Comparison of ENCODE assay signal across 18 cellular contexts in genomic region chr1:183186820-183187219, GRCh38. TPM values are rescaled to one million over a fixed set of nuclear protein-coding genes. Genes with fewer than 3 reads are reported as not detected.
DNase-seq lines count a peak whose midpoint lies in the region; ATAC-seq and TF ChIP-seq lines count a peak whose summit lies in the region.
"Had no signal": no experiment of that assay in that cellular context is flagged by ENCODE, and none has a peak within 500 bp of the region (broad histone marks: within the 10 kb centered on the region; RNA-seq: fewer than 3 reads in every experiment).

No MANE protein-coding gene starts in this region.

- H3K27me3 ChIP-seq in esophagus squamous epithelium = no peaks in the 10 kb centered on the region
- H3K27me3 ChIP-seq in mucosa of stomach (ENCODE audit: control insufficient read depth, insufficient read depth, low read length) = no peaks in the 10 kb centered on the region
- H3K27me3 ChIP-seq in vagina = no peaks in the 10 kb centered on the region

- no peak overlapping the region for H3K27ac Mint-ChIP-seq in activated naive CD8-positive, alpha-beta T cell
- no peak overlapping the region for H3K27ac Mint-ChIP-seq in activated naive CD8-positive, alpha-beta T cell treated with anti-CD3 and anti-CD28 coated beads, Interleukin-2, amount 50 U/mL, for 24 hours
- H3K27ac Mint-ChIP-seq: activated T-cell treated with anti-CD3 and anti-CD28 coated beads, Interleukin-2, amount 50 U/mL, for 72 hours had no signal

- H3K36me3 ChIP-seq in esophagus squamous epithelium (no peaks in the 10 kb centered on the region), mucosa of stomach (ENCODE audit: control insufficient read depth, insufficient read depth, low read length) (no peaks in the 10 kb centered on the region), vagina (no peaks in the 10 kb centered on the region)
- H3K36me3 ChIP-seq: adrenal gland had no signal

- H3K27ac ChIP-seq in esophagus squamous epithelium (peak overlapping the region; percentile 82 to 87 (median 86)), vagina (peak overlapping the region; percentile 52)
- H3K27ac ChIP-seq: 22Rv1, adrenal gland had no signal

- peaks cover 10% of the 10 kb centered on the region for H3K4me1 Mint-ChIP-seq in activated naive CD8-positive, alpha-beta T cell (ENCODE audit: low read depth)
- no peaks in the 10 kb centered on the region for H3K4me1 Mint-ChIP-seq in activated naive CD8-positive, alpha-beta T cell treated with anti-CD3 and anti-CD28 coated beads, Interleukin-2, amount 50 U/mL, for 24 hours

- H3K9me3 ChIP-seq in esophagus squamous epithelium (no peaks in the 10 kb centered on the region), mucosa of stomach (ENCODE audit: control insufficient read depth, low read length) (no peaks in the 10 kb centered on the region), vagina (no peaks in the 10 kb centered on the region)
- H3K9me3 ChIP-seq: adrenal gland had no signal

- peaks cover 3% of the 10 kb centered on the region for H3K36me3 Mint-ChIP-seq in activated naive CD8-positive, alpha-beta T cell
- H3K36me3 Mint-ChIP-seq in activated naive CD8-positive, alpha-beta T cell treated with anti-CD3 and anti-CD28 coated beads, Interleukin-2, amount 50 U/mL, for 24 hours (ENCODE audit: low read depth) = no peaks in the 10 kb centered on the region

- peak overlapping the region; percentile 47 to 67 (median 54) for H3K4me3 ChIP-seq in esophagus squamous epithelium
- H3K4me3 ChIP-seq in mucosa of stomach (ENCODE audit: low read length) = peak overlapping the region; percentile 75
- peak overlapping the region in 1 of 2 donors; percentile 40 for H3K4me3 ChIP-seq in vagina
- H3K4me3 ChIP-seq: GM12878 had no signal

- peaks cover 25% of the 10 kb centered on the region for H3K27me3 Mint-ChIP-seq in activated naive CD8-positive, alpha-beta T cell
- peaks cover 24% of the 10 kb centered on the region for H3K27me3 Mint-ChIP-seq in activated naive CD8-positive, alpha-beta T cell treated with anti-CD3 and anti-CD28 coated beads, Interleukin-2, amount 50 U/mL, for 24 hours

- H3K4me3 Mint-ChIP-seq in activated naive CD8-positive, alpha-beta T cell = peak overlapping the region; percentile 48
- H3K4me3 Mint-ChIP-seq in activated naive CD8-positive, alpha-beta T cell treated with anti-CD3 and anti-CD28 coated beads, Interleukin-2, amount 50 U/mL, for 24 hours = no peak overlapping the region

- intact Hi-C loops in esophagus squamous epithelium (cut with DNase I) = no loop called here
- intact Hi-C loops in vagina (cut with DNase I) = no loop called here

- WGBS in esophagus squamous epithelium, 2 donors = 35 to 53% methylated on average over 4 of the region's 4 CpGs

- no peak for TF ChIP-seq POLR2A in esophagus squamous epithelium (IDR thresholded peaks at IDR 0.05)
- TF ChIP-seq POLR2A in vagina (IDR thresholded peaks at IDR 0.05) = no peak

- H3K9me3 Mint-ChIP-seq in activated naive CD8-positive, alpha-beta T cell (ENCODE audit: low read depth) = no peaks in the 10 kb centered on the region
- H3K9me3 Mint-ChIP-seq in activated naive CD8-positive, alpha-beta T cell treated with anti-CD3 and anti-CD28 coated beads, Interleukin-2, amount 50 U/mL, for 24 hours = no peaks in the 10 kb centered on the region
- H3K9me3 Mint-ChIP-seq: activated T-cell treated with anti-CD3 and anti-CD28 coated beads, Interleukin-2, amount 50 U/mL, for 72 hours had no signal

- H3K4me1 ChIP-seq in esophagus squamous epithelium (peaks cover 0 to 37% (median 0%) of the 10 kb centered on the region in 3 donors), mucosa of stomach (ENCODE audit: control insufficient read depth, insufficient read depth, low read length) (no peaks in the 10 kb centered on the region), vagina (peaks cover 16% of the 10 kb centered on the region)
- H3K4me1 ChIP-seq: adrenal gland had no signal

- no peak for ATAC-seq in activated naive CD8-positive, alpha-beta T cell treated with anti-CD3 and anti-CD28 coated beads, Interleukin-2, amount 50 U/mL, for 24 hours
- ATAC-seq in GM21576 (IDR thresholded peaks at IDR 0.05; ENCODE audit: unreplicated experiment) = no peak
- ATAC-seq: SK-N-SH treated with all-trans-retinoic acid at 6 μM for 48 hours had no signal

- DNase-seq in activated naive CD8-positive, alpha-beta T cell treated with anti-CD3 and anti-CD28 coated beads, Interleukin-2, amount 50 U/mL, for 24 hours = no peak
- no peak for DNase-seq in esophagus squamous epithelium (lab: John Stamatoyannopoulos, UW)
- DNase-seq in vagina (ENCODE audit: extremely low spot score in 2 of 2) = no peak
- DNase-seq in putamen (ENCODE audit: low spot score) = no peak
- DNase-seq in GDM1 (lab: John Stamatoyannopoulos, UW) = no peak
- DNase-seq: HCEC 1CT; hippocampal formation; KG1; NCI-H1417 treated with DMSO at 0.1 percent for 48 hours; stimulated activated naive CD4-positive, alpha-beta T cell treated with Interleukin-2 at 50 U/mL for 16 hours had no signal

- H3K9ac ChIP-seq in mucosa of stomach (ENCODE audit: low read length) = peak overlapping the region; percentile 85

- TF ChIP-seq CTCF in esophagus squamous epithelium (IDR thresholded peaks at IDR 0.05) (no peak), vagina (IDR thresholded peaks at IDR 0.05) (no peak)

RNA-seq across cellular contexts. Expression of gene LAMC2, which starts 0.8 kb away (rescaled TPM):
- total RNA-seq in esophagus squamous epithelium = 10 to 100 TPM in 3 of 4 donors, 1 to 10 TPM in 1; 9.4 to 17.4 (median 15.9) TPM
- 13.3 TPM for total RNA-seq in vagina
